26 cellular contexts compared by ENCODE assay signal in the genomic region with DNA sequence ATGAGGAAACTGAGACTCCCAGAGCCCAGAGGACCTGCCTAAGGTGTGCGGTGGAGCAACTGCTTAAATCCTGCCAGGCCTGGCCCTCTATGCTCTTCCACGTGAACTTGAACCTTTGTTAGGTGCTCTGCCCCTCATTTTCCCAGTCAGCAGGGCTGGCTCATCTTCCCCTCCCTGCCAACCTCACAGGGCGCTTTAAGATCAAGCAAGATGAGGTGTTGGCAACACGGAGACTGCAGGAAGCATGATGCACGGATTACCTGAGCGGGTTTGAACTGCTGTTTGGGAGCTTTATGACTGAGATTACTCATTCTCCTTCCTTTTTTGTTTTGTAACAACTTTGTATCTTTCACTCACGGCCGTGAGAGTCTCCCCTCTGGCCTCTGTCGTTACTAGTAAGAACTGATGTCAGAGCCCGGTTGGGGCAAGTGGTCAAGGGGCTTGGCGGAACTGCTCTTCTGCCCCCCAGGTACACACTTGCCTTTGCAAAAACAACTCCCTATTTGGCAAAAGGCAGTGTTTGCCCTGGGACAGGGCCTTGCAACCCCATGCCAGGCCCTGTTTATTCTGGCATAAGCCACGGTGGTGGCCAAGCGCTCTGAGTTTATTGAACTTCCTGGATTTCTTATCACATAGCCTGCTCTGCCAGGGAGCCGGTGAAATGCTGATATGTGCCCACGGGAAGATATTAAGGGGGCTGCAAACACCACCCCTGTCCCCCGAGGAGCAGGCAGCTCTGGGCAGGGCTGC.
DNase-seq lines count a peak whose midpoint lies in the region; ATAC-seq and TF ChIP-seq lines count a peak whose summit lies in the region.
"Had no signal": no experiment of that assay in that cellular context is flagged by ENCODE, and none has a peak within 500 bp of the region (broad histone marks: within the 10 kb centered on the region; RNA-seq: fewer than 3 reads in every experiment).

No MANE protein-coding gene starts in this region.

- ATAC-seq in left lobe of liver (peak; percentile 68), HG03565 (IDR thresholded peaks at IDR 0.05; ENCODE audit: unreplicated experiment) (no peak)
- ATAC-seq: heart left ventricle; naive thymus-derived CD4-positive, alpha-beta T cell had no signal

- H3K4me3 ChIP-seq in breast epithelium = no peak overlapping the region
- no peak overlapping the region for H3K4me3 ChIP-seq in skin epidermis
- H3K4me3 ChIP-seq: adrenal gland, heart left ventricle, ovary had no signal

- H3K4me1 ChIP-seq in breast epithelium = peaks cover 4 to 10% of the 10 kb centered on the region in 2 donors

- DNase-seq in breast epithelium (ENCODE audit: low spot score in 2 of 2) = no peak
- peak; percentile 93 for DNase-seq in left lobe of liver (ENCODE audit: low spot score)
- DNase-seq in SHP77 (lab: John Stamatoyannopoulos, UW) = no peak
- no peak for DNase-seq in NCI-H345 treated with DMSO at 0.1 percent for 48 hours (lab: John Stamatoyannopoulos, UW; ENCODE audit: unreplicated experiment)
- no peak for DNase-seq in posterior vena cava (ENCODE audit: low spot score)
- DNase-seq: ACHN; activated CD4-positive, alpha-beta T cell treated with anti-CD3 and anti-CD28 coated beads for 48 hours; activated CD8-positive, alpha-beta memory T cell treated with anti-CD3 and anti-CD28 coated beads, Interleukin-2, amount 50 U/mL, for 48 hours; activated gamma-delta T cell; C1 segment of cervical spinal cord; caudate nucleus; DMS 273 treated with DMSO at 0.1 percent for 48 hours; effector CD4-positive, alpha-beta T cell; GDM1; GOT3; heart left ventricle; MM.1S; naive thymus-derived CD4-positive, alpha-beta T cell; NCI-H1436 treated with DMSO at 0.1 percent for 48 hours; NCI-H226; stimulated activated CD4-positive, alpha-beta T cell treated with anti-CD3 and anti-CD28 coated beads, Interleukin-4, amount 100 ng/mL, for 24 hours had no signal

- H3K36me3 ChIP-seq in breast epithelium = no peaks in the 10 kb centered on the region
- H3K36me3 ChIP-seq: adrenal gland, heart left ventricle, ovary had no signal

- intact Hi-C loops in breast epithelium (cut with DNase I; ENCODE audit: low total_unique reads) = no loop called here
- intact Hi-C loops in posterior vena cava (cut with DNase I) = loop anchor here in 1 of 2 donors (5.0 kb wide), 1 partner anchor 1269 kb away; no protein-coding TSS in a partner anchor

- H3K27ac ChIP-seq in C4-2B (peak overlapping the region; percentile 97), breast epithelium (peak overlapping the region; percentile 94 to 95), skin epidermis (peak overlapping the region in 18 of 21 experiments; percentile 2 to 81 (median 56))
- H3K27ac ChIP-seq: adrenal gland, heart left ventricle, ovary had no signal

- TF ChIP-seq CTCF in C4-2B (conservative IDR thresholded peaks at IDR 0.05) (no peak), breast epithelium (IDR thresholded peaks at IDR 0.05) (no peak)

- no peak for TF ChIP-seq POLR2A in breast epithelium (IDR thresholded peaks at IDR 0.05)

- no peaks in the 10 kb centered on the region for H3K9me3 ChIP-seq in breast epithelium
- H3K9me3 ChIP-seq: adrenal gland, ovary had no signal

- no peaks in the 10 kb centered on the region for H3K27me3 ChIP-seq in breast epithelium
- H3K27me3 ChIP-seq: adrenal gland, heart left ventricle, ovary had no signal
